Comparison of ENCODE assay signal across 1 cellular context in genomic region chr2:191696001-191696400, GRCh38.
TF ChIP-seq lines count a peak whose summit lies in the region.

No MANE protein-coding gene starts in this region.

TF ChIP-seq in IMR-90, 13 proteins besides CTCF, POLR2A, EP300 and RAD21 (continued from another document):
- TF ChIP-seq USF2 (IDR thresholded peaks at IDR 0.05; ENCODE audit: low read depth, low read length) (peak; percentile 87), SMC3 (IDR thresholded peaks at IDR 0.05; ENCODE audit: low read depth, low read length) (no peak), NFE2L2 (IDR thresholded peaks at IDR 0.05; ENCODE audit: low read depth, low read length) (0 out of 2 replicates have a peak, but pooled peaks have one; percentile 2), ELK1 (IDR thresholded peaks at IDR 0.05; ENCODE audit: borderline replicate concordance, low read depth, low read length) (no peak), MAZ (IDR thresholded peaks at IDR 0.05; ENCODE audit: borderline replicate concordance, low read depth, low read length) (no peak), RCOR1 (IDR thresholded peaks at IDR 0.05; ENCODE audit: insufficient replicate concordance, low read length) (no peak), MAFK (IDR thresholded peaks at IDR 0.05; ENCODE audit: low read depth, low read length) (peak; percentile 86), CHD1 (IDR thresholded peaks at IDR 0.05; ENCODE audit: low read depth, low read length) (no peak), CEBPB (IDR thresholded peaks at IDR 0.05; ENCODE audit: low read depth, low read length) (0 out of 2 replicates have a peak, but pooled peaks have one; percentile 8)
